Comparison of ENCODE assay signal across 15 cellular contexts in genomic region chr19:44924243-44924725, GRCh38. TPM values are rescaled to one million over a fixed set of nuclear protein-coding genes. Genes with fewer than 3 reads are reported as not detected.
DNase-seq lines count a peak whose midpoint lies in the region; ATAC-seq and TF ChIP-seq lines count a peak whose summit lies in the region.
"Had no signal": no experiment of that assay in that cellular context is flagged by ENCODE, and none has a peak within 500 bp of the region (broad histone marks: within the 10 kb centered on the region; RNA-seq: fewer than 3 reads in every experiment).

No MANE protein-coding gene starts in this region.

- peaks cover 8% of the 10 kb centered on the region for H3K36me3 Mint-ChIP-seq in glutamatergic neuron (ENCODE audit: unreplicated experiment)

- no peaks in the 10 kb centered on the region for H3K79me2 ChIP-seq in fibroblast of lung (ENCODE audit: control insufficient read depth, insufficient read depth, low read length)

- H3K9me3 Mint-ChIP-seq in glutamatergic neuron (ENCODE audit: unreplicated experiment) = peaks cover 1% of the 10 kb centered on the region

- no peaks in the 10 kb centered on the region for H3K27me3 ChIP-seq in HL-60 (ENCODE audit: insufficient read depth, poor library complexity, severe bottlenecking)
- H3K27me3 ChIP-seq in fibroblast of lung (ENCODE audit: control insufficient read depth, insufficient read depth, low read length) = no peaks in the 10 kb centered on the region
- no peaks in the 10 kb centered on the region for H3K27me3 ChIP-seq in subcutaneous abdominal adipose tissue (ENCODE audit: control insufficient read depth in 5 of 5, insufficient read depth in 4 of 5, low read length in 5 of 5)
- H3K27me3 ChIP-seq: neutrophil had no signal

- TF ChIP-seq CTCF in HL-60 (IDR thresholded peaks at IDR 0.05; ENCODE audit: insufficient read depth, low read length) (no peak), fibroblast of lung (conservative IDR thresholded peaks at IDR 0.05 in 1 of 2, IDR thresholded peaks at IDR 0.05 in 1 of 2; ENCODE audit: low read depth in 1 of 2, low read length in 2 of 2) (no peak), glutamatergic neuron (IDR thresholded peaks at IDR 0.05; ENCODE audit: partially characterized antibody, unreplicated experiment) (no peak)

- H3K27me3 Mint-ChIP-seq in glutamatergic neuron (ENCODE audit: unreplicated experiment) = peaks cover 7% of the 10 kb centered on the region

- no peak overlapping the region for H3K27ac Mint-ChIP-seq in glutamatergic neuron (ENCODE audit: unreplicated experiment)

- DNase-seq in HL-60 (ENCODE audit: low read depth in 1 of 2, low spot score in 1 of 2) = no peak
- DNase-seq in fibroblast of lung (ENCODE audit: low read depth in 2 of 2) = no peak
- DNase-seq in glutamatergic neuron = no peak
- DNase-seq in foreskin melanocyte = no peak
- DNase-seq: activated CD4-positive, alpha-beta T cell treated with anti-CD3 and anti-CD28 coated beads, Interleukin-2, amount 50 U/mL, for 1 hour; activated naive CD4-positive, alpha-beta T cell; NCI-H1417 treated with DMSO at 0.1 percent for 48 hours had no signal

- peak overlapping the region; percentile 8 for H2AFZ ChIP-seq in fibroblast of lung (ENCODE audit: low read length)

- H4K20me1 ChIP-seq in fibroblast of lung (ENCODE audit: control insufficient read depth, extremely low read depth, insufficient read depth, low read length) = no peaks in the 10 kb centered on the region

- no peaks in the 10 kb centered on the region for H3K36me3 ChIP-seq in fibroblast of lung (ENCODE audit: control insufficient read depth, insufficient read depth, low read length)
- no peaks in the 10 kb centered on the region for H3K36me3 ChIP-seq in subcutaneous abdominal adipose tissue (ENCODE audit: control insufficient read depth in 5 of 5, insufficient read depth in 5 of 5, low read length in 5 of 5)
- H3K36me3 ChIP-seq: neutrophil had no signal

- H3K4me3 ChIP-seq in HL-60 (replicated peaks; ENCODE audit: insufficient read depth, low read length) (no peak overlapping the region), fibroblast of lung (replicated peaks in 1 of 4; ENCODE audit: control extremely low read depth in 1 of 4, insufficient read depth in 1 of 4, low read depth in 3 of 4, low read length in 4 of 4) (no peak overlapping the region), subcutaneous abdominal adipose tissue (ENCODE audit: low read depth in 1 of 5, low read length in 5 of 5) (no peak overlapping the region)

- no peak overlapping the region for H3K4me2 ChIP-seq in fibroblast of lung (ENCODE audit: extremely low read depth, insufficient read depth, low read length)

- no peaks in the 10 kb centered on the region for H3K9me3 ChIP-seq in fibroblast of lung (ENCODE audit: control insufficient read depth, insufficient read depth, low read depth, low read length)
- no peaks in the 10 kb centered on the region for H3K9me3 ChIP-seq in subcutaneous abdominal adipose tissue (ENCODE audit: control insufficient read depth in 5 of 5, low read length in 5 of 5)
- H3K9me3 ChIP-seq: neutrophil had no signal

- H3K4me3 Mint-ChIP-seq in glutamatergic neuron (ENCODE audit: unreplicated experiment) = no peak overlapping the region

- H3K4me1 Mint-ChIP-seq in glutamatergic neuron (ENCODE audit: low read depth, unreplicated experiment) = no peaks in the 10 kb centered on the region

- H3K4me1 ChIP-seq in fibroblast of lung (ENCODE audit: control insufficient read depth, extremely low read depth, insufficient read depth, low read length) = peaks cover 12% of the 10 kb centered on the region
- H3K4me1 ChIP-seq in subcutaneous abdominal adipose tissue (ENCODE audit: control insufficient read depth in 5 of 5, insufficient read depth in 5 of 5, low read length in 5 of 5) = peaks cover 7 to 42% (median 40%) of the 10 kb centered on the region in 5 donors

- H3K27ac ChIP-seq in HL-60 (replicated peaks) (peak overlapping the region; percentile 45), fibroblast of lung (ENCODE audit: insufficient read depth, low read length) (no peak overlapping the region), subcutaneous abdominal adipose tissue (ENCODE audit: low read depth, low read length) (peak overlapping the region; percentile 46)
- H3K27ac ChIP-seq: neutrophil had no signal

- H3K9ac ChIP-seq in fibroblast of lung (ENCODE audit: insufficient read depth, low read length) = no peak overlapping the region
- H3K9ac ChIP-seq in subcutaneous abdominal adipose tissue (ENCODE audit: low read length in 5 of 5) = no peak overlapping the region

- ATAC-seq in HG03457 (IDR thresholded peaks at IDR 0.05; ENCODE audit: unreplicated experiment) = no peak
- ATAC-seq: right cardiac atrium had no signal

RNA-seq across cellular contexts. Expression of gene APOC1, which starts 9.9 kb away (rescaled TPM):
- total RNA-seq in fibroblast of lung (2.3 and 8.0 TPM in 2 replicates), glutamatergic neuron (ENCODE audit: unreplicated experiment) (8.3 TPM)
- polyA plus RNA-seq in fibroblast of lung = 1.3 and 2.6 TPM in 2 replicates
- polyA plus RNA-seq in fibroblast of lung (2012) = 2.7 and 8.2 TPM in 2 replicates
- not detected in 2 replicates for polyA minus RNA-seq in fibroblast of lung (ENCODE audit: low replicate concordance)

RNA-seq across cellular contexts. Expression of gene APOC4, which starts 17.8 kb away (rescaled TPM):
- total RNA-seq in fibroblast of lung = not detected in 2 replicates
- polyA plus RNA-seq in fibroblast of lung = not detected in 2 replicates
- not detected in 2 replicates for polyA plus RNA-seq in fibroblast of lung (2012)
- polyA minus RNA-seq in fibroblast of lung (ENCODE audit: low replicate concordance) = not detected in 2 replicates
- not detected for total RNA-seq in glutamatergic neuron (ENCODE audit: unreplicated experiment)
- total RNA-seq: astrocyte, epithelial cell of proximal tubule, mesenteric fat pad, right cardiac atrium, RPMI7951 had no signal
- polyA plus RNA-seq: right cardiac atrium had no signal

RNA-seq across cellular contexts. Expression of gene APOE, which starts 18.7 kb away (rescaled TPM):
- total RNA-seq in fibroblast of lung (35.0 and 339 TPM in 2 replicates), glutamatergic neuron (ENCODE audit: unreplicated experiment) (65.9 TPM)
- 1.5 and 13.4 TPM in 2 replicates for polyA plus RNA-seq in fibroblast of lung
- 1.9 and 20.7 TPM in 2 replicates for polyA plus RNA-seq in fibroblast of lung (2012)
- 1.3 TPM in 1 of 2 replicates, not detected in the other for polyA minus RNA-seq in fibroblast of lung (ENCODE audit: low replicate concordance)

RNA-seq across cellular contexts. Expression of gene APOC2, which starts 21.6 kb away (rescaled TPM):
- total RNA-seq in fibroblast of lung = not detected in 2 replicates
- not detected in 2 replicates for polyA plus RNA-seq in fibroblast of lung
- polyA plus RNA-seq in fibroblast of lung (2012) = not detected in 2 replicates
- not detected in 2 replicates for polyA minus RNA-seq in fibroblast of lung (ENCODE audit: low replicate concordance)
- not detected for total RNA-seq in glutamatergic neuron (ENCODE audit: unreplicated experiment)
- total RNA-seq: astrocyte, epithelial cell of proximal tubule, right cardiac atrium, RPMI7951 had no signal

RNA-seq across cellular contexts. Expression of gene CLPTM1, which starts 30.9 kb away (rescaled TPM):
- total RNA-seq in fibroblast of lung = 34.7 and 46.7 TPM in 2 replicates
- polyA plus RNA-seq in fibroblast of lung = 54.4 and 86.0 TPM in 2 replicates
- polyA plus RNA-seq in fibroblast of lung (2012) = 67.2 and 96.5 TPM in 2 replicates
- polyA minus RNA-seq in fibroblast of lung (ENCODE audit: low replicate concordance) = 249 and 294 TPM in 2 replicates
- 102 TPM for total RNA-seq in glutamatergic neuron (ENCODE audit: unreplicated experiment)
